Comparison of ENCODE assay signal across 8 cellular contexts in genomic region chr19:18208098-18208951, GRCh38. TPM values are rescaled to one million over a fixed set of nuclear protein-coding genes. Genes with fewer than 3 reads are reported as not detected.
DNase-seq lines count a peak whose midpoint lies in the region; ATAC-seq, FAIRE-seq and TF ChIP-seq lines count a peak whose summit lies in the region.

No MANE protein-coding gene starts in this region.

- in situ Hi-C loops in GM12878 (cut with MboI): loop anchor here (5.0 kb wide), 1 partner anchor 39 kb away; no protein-coding TSS in a partner anchor

- no peaks in the 10 kb centered on the region for H4K20me1 ChIP-seq in GM12878 (ENCODE audit: control insufficient read depth, insufficient read depth)

- BruUV-seq in GM12878 (replicated peaks; lab: Mats Ljungman, UMichigan): no TSS peak

- intact Hi-C loops in GM12878 (cut with micrococcal nuclease; ENCODE audit: unreplicated experiment): loop anchor here (1.0 to 10.0 kb wide), 3 partner anchors 43 to 206 kb away; partner anchors contain the start of gene SSBP4
- intact Hi-C loops in lower lobe of right lung (cut with DNase I): loop anchor here (10.0 kb wide), 1 partner anchor 46 kb away; a partner anchor contains a TSS

- H3K4me1 ChIP-seq in Peyer's patch: peaks cover 0 to 15% (median 3%) of the 10 kb centered on the region in 4 donors
- H3K4me1 ChIP-seq in GM12878 (ENCODE audit: control insufficient read depth, insufficient read depth, low read length): peaks cover 6% of the 10 kb centered on the region
- H3K4me1 ChIP-seq in lower lobe of right lung: peaks cover 12% of the 10 kb centered on the region

- H3K79me2 ChIP-seq in GM12878 (ENCODE audit: control insufficient read depth, insufficient read depth, low read length): peaks cover 2% of the 10 kb centered on the region

- H3K9me3 ChIP-seq in Peyer's patch: no peaks in the 10 kb centered on the region
- no peaks in the 10 kb centered on the region for H3K9me3 ChIP-seq in GM12878 (replicated peaks; ENCODE audit: control insufficient read depth, insufficient read depth, low read length)
- no peaks in the 10 kb centered on the region for H3K9me3 ChIP-seq in lower lobe of right lung

- 24% methylated on average over 32 of the region's 32 CpGs for WGBS in GM12878 (ENCODE audit: insufficient coverage, insufficient replicate concordance, low lambda C conversion rate, missing lambda C conversion rate)

- H3K36me3 ChIP-seq in Peyer's patch: no peaks in the 10 kb centered on the region
- no peaks in the 10 kb centered on the region for H3K36me3 ChIP-seq in GM12878 (ENCODE audit: control insufficient read depth in 2 of 2, insufficient read depth in 2 of 2, low read length in 1 of 2)
- no peaks in the 10 kb centered on the region for H3K36me3 ChIP-seq in lower lobe of right lung

- FAIRE-seq in GM12878 (lab: Jason Lieb, UNC): no peak

- RAD21 ChIA-PET in GM12878 (lab: Charles Lee; ENCODE audit: unreplicated experiment): interaction anchor here (0.6 to 8.1 kb wide), 13 partner anchors 13 to 131 kb away, joined by 3 to 175 read pairs (median 4); partner anchors contain the start of genes IQCN, LSM4 and MPV17L2

- H3K4me2 ChIP-seq in GM12878 (ENCODE audit: control insufficient read depth, insufficient read depth): no peak overlapping the region

- ATAC-seq in GM12878 (no peak), lower lobe of right lung (no peak), HG02571 (IDR thresholded peaks at IDR 0.05; ENCODE audit: unreplicated experiment) (no peak), GM19463 (IDR thresholded peaks at IDR 0.05; ENCODE audit: unreplicated experiment) (no peak)

- SMC1A ChIA-PET in GM12878 (lab: Charles Lee; ENCODE audit: uncharacterized antibody, unreplicated experiment): interaction anchor here (0.8 to 9.5 kb wide), 5 partner anchors 16 to 203 kb away, joined by 5 to 121 read pairs (median 6); a partner anchor contains a TSS

- H3K4me3 ChIP-seq in Peyer's patch: no peak overlapping the region
- H3K4me3 ChIP-seq in GM12878: no peak overlapping the region
- no peak overlapping the region for H3K4me3 ChIP-seq in lower lobe of right lung

- no peak overlapping the region for H2AFZ ChIP-seq in GM12878 (ENCODE audit: control insufficient read depth, low read depth, low read length)

- POLR2A ChIA-PET in GM12878 (lab: Charles Lee): no interaction called here

- H3K27me3 ChIP-seq in Peyer's patch: no peaks in the 10 kb centered on the region
- H3K27me3 ChIP-seq in GM12878 (replicated peaks in 1 of 2; ENCODE audit: control insufficient read depth in 2 of 2, insufficient read depth in 2 of 2, low read length in 1 of 2): no peaks in the 10 kb centered on the region
- H3K27me3 ChIP-seq in lower lobe of right lung (ENCODE audit: low read depth): peaks cover 5% of the 10 kb centered on the region

- peak; percentile 8 for DNase-seq in NCI-H510A treated with DMSO at 0.1 percent for 48 hours (lab: John Stamatoyannopoulos, UW)
- DNase-seq in NCI-H510A (lab: John Stamatoyannopoulos, UW): no peak
- peak; percentile 38 to 67 (median 66) for DNase-seq in Peyer's patch
- no peak for DNase-seq in GM12878 (ENCODE audit: low read depth, low spot score)
- DNase-seq in lower lobe of right lung: peak; percentile 61
- no peak for DNase-seq in medulla oblongata (ENCODE audit: extremely low spot score)

- TF ChIP-seq CTCF in Peyer's patch (IDR thresholded peaks at IDR 0.05) (peak in 5 of 6 experiments; percentile 30 to 77 (median 44)), GM12878 (IDR thresholded peaks at IDR 0.05 in 2 of 3, conservative IDR thresholded peaks at IDR 0.05 in 1 of 3; ENCODE audit: control insufficient read depth in 2 of 3, extremely low read depth in 1 of 3, insufficient read depth in 1 of 3, low read depth in 3 of 3, low read length in 3 of 3) (peak; percentile 48 to 82 (median 67)), lower lobe of right lung (IDR thresholded peaks at IDR 0.05) (peak; percentile 79)

- TF ChIP-seq POLR2A in Peyer's patch (IDR thresholded peaks at IDR 0.05) (no peak), GM12878 (IDR thresholded peaks at IDR 0.05; ENCODE audit: low read depth, low read length) (no peak)

- CTCF ChIA-PET in GM12878 (lab: Yijun Ruan, JAX): interaction anchor here (0.6 to 11.7 kb wide), 16 partner anchors 10 to 180 kb away, joined by 3 to 213 read pairs (median 5); partner anchors contain the start of gene IQCN

- TF ChIP-seq EP300 in GM12878 (IDR thresholded peaks at IDR 0.05; ENCODE audit: borderline replicate concordance in 1 of 2, control insufficient read depth in 1 of 2, low read depth in 2 of 2, low read length in 2 of 2): no peak

- peak; percentile 85 for TF ChIP-seq RAD21 in GM12878 (IDR thresholded peaks at IDR 0.05; ENCODE audit: insufficient read depth, low read depth, low read length)

- H3K27ac ChIP-seq in Peyer's patch (peak overlapping the region in 2 of 4 donors; percentile 8 to 39), GM12878 (ENCODE audit: control insufficient read depth, insufficient read depth) (no peak overlapping the region), lower lobe of right lung (no peak overlapping the region)

- H3K9ac ChIP-seq in GM12878 (ENCODE audit: control insufficient read depth, insufficient read depth, low read length): no peak overlapping the region

RNA-seq across cellular contexts. Expression of gene RAB3A, which starts 4.5 kb away (rescaled TPM):
- 1 to 10 TPM in 3 of 4 donors, not detected in 1; 6.1 to 9.5 (median 8.3) TPM for total RNA-seq in Peyer's patch
- total RNA-seq in GM12878 (2013; cell fraction: nucleolus; rRNA removed): 9.4 and 18.2 TPM in 2 replicates
- total RNA-seq in GM12878 (2014; rRNA removed): 0.98 and 1.2 TPM in 2 replicates
- 0.51 and 0.67 TPM in 2 replicates for total RNA-seq in GM12878 (2014; rRNA removed; fragmentation: Illumina TruSeq; extraction: Trizol)
- total RNA-seq in GM12878 (2021): 2.9 and 3.5 TPM in 2 replicates
- 0.73 TPM for polyA plus RNA-seq in GM12878 (2011; ENCODE audit: low read depth)
- 1.3 and 2.8 TPM in 2 replicates for polyA plus RNA-seq in GM12878 (2011; rRNA removed)
- polyA plus RNA-seq in GM12878 (2011; cell fraction: cytosol; rRNA removed): 3.9 and 4.9 TPM in 2 replicates
- polyA plus RNA-seq in GM12878 (2011; cell fraction: nucleus; rRNA removed): 9.4 and 10.2 TPM in 2 replicates
- polyA plus RNA-seq in GM12878 (2012): 1.5 and 3.5 TPM in 2 replicates
- polyA plus RNA-seq in GM12878 (2014; fragmentation: Illumina TruSeq; extraction: Trizol): 0.54 and 1.1 TPM in 2 replicates
- polyA plus RNA-seq in GM12878 (2014; fragmentation: Nextera tagmentation; extraction: Ambion mirVana): under 1 TPM in 1 of 2 experiments, not detected in 1; 0.07 TPM
- 1.0 and 2.5 TPM in 2 replicates for polyA plus RNA-seq in GM12878 (2014; rRNA removed)
- polyA plus RNA-seq in GM12878 (2016; fragmentation: Nextera tagmentation; extraction: Ambion mirVana): 1 to 10 TPM; 1.6 to 2.0 TPM
- polyA minus RNA-seq in GM12878 (2011; rRNA and poly(A)+ RNA removed): 13.7 and 23.1 TPM in 2 replicates
- 3.7 and 6.1 TPM in 2 replicates for polyA minus RNA-seq in GM12878 (2011; cell fraction: cytosol; rRNA and poly(A)+ RNA removed)
- polyA minus RNA-seq in GM12878 (2011; cell fraction: nucleus; rRNA and poly(A)+ RNA removed): 8.9 and 16.6 TPM in 2 replicates
- total RNA-seq in lower lobe of right lung: 2.7 TPM

RNA-seq across cellular contexts. Expression of gene MPV17L2, which starts 15.3 kb away (rescaled TPM):
- 10 to 100 TPM in 3 of 4 donors, 1 to 10 TPM in 1; 4.1 to 19.6 (median 16.0) TPM for total RNA-seq in Peyer's patch
- 3.3 and 7.4 TPM in 2 replicates for total RNA-seq in GM12878 (2013; cell fraction: nucleolus; rRNA removed)
- 26.7 and 32.0 TPM in 2 replicates for total RNA-seq in GM12878 (2014; rRNA removed)
- total RNA-seq in GM12878 (2014; rRNA removed; fragmentation: Illumina TruSeq; extraction: Trizol): 13.6 and 15.4 TPM in 2 replicates
- 17.9 and 19.9 TPM in 2 replicates for total RNA-seq in GM12878 (2021)
- 3.9 TPM for polyA plus RNA-seq in GM12878 (2011; ENCODE audit: low read depth)
- 7.1 and 17.1 TPM in 2 replicates for polyA plus RNA-seq in GM12878 (2011; rRNA removed)
- 23.4 and 34.7 TPM in 2 replicates for polyA plus RNA-seq in GM12878 (2011; cell fraction: cytosol; rRNA removed)
- 12.4 and 16.0 TPM in 2 replicates for polyA plus RNA-seq in GM12878 (2011; cell fraction: nucleus; rRNA removed)
- polyA plus RNA-seq in GM12878 (2012): 8.3 and 8.4 TPM in 2 replicates
- 10.4 and 25.9 TPM in 2 replicates for polyA plus RNA-seq in GM12878 (2014; fragmentation: Illumina TruSeq; extraction: Trizol)
- polyA plus RNA-seq in GM12878 (2014; fragmentation: Nextera tagmentation; extraction: Ambion mirVana): 1 to 10 TPM; 5.1 to 7.7 TPM
- polyA plus RNA-seq in GM12878 (2014; rRNA removed): 39.4 and 44.5 TPM in 2 replicates
- polyA plus RNA-seq in GM12878 (2016; fragmentation: Nextera tagmentation; extraction: Ambion mirVana): 10 to 100 TPM; 46.2 to 57.2 TPM
- 16.2 and 19.9 TPM in 2 replicates for polyA minus RNA-seq in GM12878 (2011; rRNA and poly(A)+ RNA removed)
- polyA minus RNA-seq in GM12878 (2011; cell fraction: cytosol; rRNA and poly(A)+ RNA removed): 6.1 and 7.6 TPM in 2 replicates
- polyA minus RNA-seq in GM12878 (2011; cell fraction: nucleus; rRNA and poly(A)+ RNA removed): 2.9 and 7.6 TPM in 2 replicates
- 6.6 TPM for total RNA-seq in lower lobe of right lung

RNA-seq across cellular contexts. Expression of gene PDE4C, which starts 17.9 kb away (rescaled TPM):
- 1 to 10 TPM in 3 of 4 donors, not detected in 1; 3.9 to 8.3 (median 8.3) TPM for total RNA-seq in Peyer's patch
- total RNA-seq in GM12878 (2013; cell fraction: nucleolus; rRNA removed): 2.5 and 3.7 TPM in 2 replicates
- total RNA-seq in GM12878 (2014; rRNA removed): 0.28 and 1.1 TPM in 2 replicates
- total RNA-seq in GM12878 (2014; rRNA removed; fragmentation: Illumina TruSeq; extraction: Trizol): 0.14 and 0.40 TPM in 2 replicates
- 0.27 and 0.67 TPM in 2 replicates for total RNA-seq in GM12878 (2021)
- polyA plus RNA-seq in GM12878 (2011; ENCODE audit: low read depth): 0.26 TPM
- polyA plus RNA-seq in GM12878 (2011; rRNA removed): 0.19 and 0.43 TPM in 2 replicates
- 0.25 and 0.42 TPM in 2 replicates for polyA plus RNA-seq in GM12878 (2011; cell fraction: cytosol; rRNA removed)
- polyA plus RNA-seq in GM12878 (2011; cell fraction: nucleus; rRNA removed): 1.5 and 2.3 TPM in 2 replicates
- polyA plus RNA-seq in GM12878 (2012): 0.43 and 0.52 TPM in 2 replicates
- polyA plus RNA-seq in GM12878 (2014; fragmentation: Illumina TruSeq; extraction: Trizol): 0.15 TPM in 1 of 2 replicates, not detected in the other
- polyA plus RNA-seq in GM12878 (2014; fragmentation: Nextera tagmentation; extraction: Ambion mirVana): under 1 TPM; 0.08 to 0.13 TPM
- polyA plus RNA-seq in GM12878 (2014; rRNA removed): 0.27 and 0.73 TPM in 2 replicates
- polyA plus RNA-seq in GM12878 (2016; fragmentation: Nextera tagmentation; extraction: Ambion mirVana): under 1 TPM; 0.13 to 0.47 TPM
- 0.41 TPM in 1 of 2 replicates, not detected in the other for polyA minus RNA-seq in GM12878 (2011; rRNA and poly(A)+ RNA removed)
- not detected in 2 replicates for polyA minus RNA-seq in GM12878 (2011; cell fraction: cytosol; rRNA and poly(A)+ RNA removed)
- polyA minus RNA-seq in GM12878 (2011; cell fraction: nucleus; rRNA and poly(A)+ RNA removed): 0.48 and 1.3 TPM in 2 replicates
- 9.6 TPM for total RNA-seq in lower lobe of right lung

RNA-seq across cellular contexts. Expression of gene IFI30, which starts 34.7 kb away (rescaled TPM):
- total RNA-seq in Peyer's patch (100 to 1,000 TPM in 1 of 4 donors, 10 to 100 TPM in 3; 54.9 to 109 (median 60.7) TPM), GM12878 (2014; rRNA removed) (747 and 845 TPM in 2 replicates), GM12878 (2014; rRNA removed; fragmentation: Illumina TruSeq; extraction: Trizol) (221 and 225 TPM in 2 replicates), GM12878 (2021) (301 and 314 TPM in 2 replicates), lower lobe of right lung (682 TPM)
- 168 and 207 TPM in 2 replicates for total RNA-seq in GM12878 (2013; cell fraction: nucleolus; rRNA removed)
- 218 TPM for polyA plus RNA-seq in GM12878 (2011; ENCODE audit: low read depth)
- polyA plus RNA-seq in GM12878 (2011; rRNA removed) (232 and 365 TPM in 2 replicates), GM12878 (2014; fragmentation: Illumina TruSeq; extraction: Trizol) (147 and 257 TPM in 2 replicates), GM12878 (2014; fragmentation: Nextera tagmentation; extraction: Ambion mirVana) (1,000 to 10,000 TPM; 1,054 to 1,112 TPM), GM12878 (2014; rRNA removed) (492 and 678 TPM in 2 replicates), GM12878 (2016; fragmentation: Nextera tagmentation; extraction: Ambion mirVana) (100 to 1,000 TPM; 445 to 456 TPM)
- 606 and 650 TPM in 2 replicates for polyA plus RNA-seq in GM12878 (2011; cell fraction: cytosol; rRNA removed)
- polyA plus RNA-seq in GM12878 (2011; cell fraction: nucleus; rRNA removed): 189 and 350 TPM in 2 replicates
- 260 and 337 TPM in 2 replicates for polyA plus RNA-seq in GM12878 (2012)
- polyA minus RNA-seq in GM12878 (2011; rRNA and poly(A)+ RNA removed): 327 and 421 TPM in 2 replicates
- 126 and 162 TPM in 2 replicates for polyA minus RNA-seq in GM12878 (2011; cell fraction: cytosol; rRNA and poly(A)+ RNA removed)
- 67.9 and 87.0 TPM in 2 replicates for polyA minus RNA-seq in GM12878 (2011; cell fraction: nucleus; rRNA and poly(A)+ RNA removed)

RNA-seq across cellular contexts. Expression of gene PIK3R2, which starts 55.4 kb away (rescaled TPM):
- 10 to 100 TPM; 19.7 to 45.4 (median 28.2) TPM for total RNA-seq in Peyer's patch
- total RNA-seq in GM12878 (2013; cell fraction: nucleolus; rRNA removed): 11.5 and 13.9 TPM in 2 replicates
- 6.3 and 8.0 TPM in 2 replicates for total RNA-seq in GM12878 (2014; rRNA removed)
- 1.9 and 3.9 TPM in 2 replicates for total RNA-seq in GM12878 (2014; rRNA removed; fragmentation: Illumina TruSeq; extraction: Trizol)
- 22.6 and 23.3 TPM in 2 replicates for total RNA-seq in GM12878 (2021)
- polyA plus RNA-seq in GM12878 (2011; ENCODE audit: low read depth): 4.0 TPM
- 2.9 and 6.4 TPM in 2 replicates for polyA plus RNA-seq in GM12878 (2011; rRNA removed)
- 5.3 and 6.3 TPM in 2 replicates for polyA plus RNA-seq in GM12878 (2011; cell fraction: cytosol; rRNA removed)
- polyA plus RNA-seq in GM12878 (2011; cell fraction: nucleus; rRNA removed): 10.3 and 15.7 TPM in 2 replicates
- polyA plus RNA-seq in GM12878 (2012): 6.4 and 8.5 TPM in 2 replicates
- polyA plus RNA-seq in GM12878 (2014; fragmentation: Illumina TruSeq; extraction: Trizol): 0.73 and 3.4 TPM in 2 replicates
- polyA plus RNA-seq in GM12878 (2014; fragmentation: Nextera tagmentation; extraction: Ambion mirVana): under 1 TPM; 0.26 to 0.75 TPM
- 5.2 and 5.8 TPM in 2 replicates for polyA plus RNA-seq in GM12878 (2014; rRNA removed)
- 1 to 10 TPM; 1.1 TPM for polyA plus RNA-seq in GM12878 (2016; fragmentation: Nextera tagmentation; extraction: Ambion mirVana)
- polyA minus RNA-seq in GM12878 (2011; rRNA and poly(A)+ RNA removed): 6.4 and 9.5 TPM in 2 replicates
- 2.9 and 8.8 TPM in 2 replicates for polyA minus RNA-seq in GM12878 (2011; cell fraction: cytosol; rRNA and poly(A)+ RNA removed)
- polyA minus RNA-seq in GM12878 (2011; cell fraction: nucleus; rRNA and poly(A)+ RNA removed): 2.1 and 3.8 TPM in 2 replicates
- 21.6 TPM for total RNA-seq in lower lobe of right lung

Comparison
In these comparisons a context has a peak if more than half of its experiments do, and no peak if none do; other contexts are left out.
1. DNase-seq: peak in NCI-H510A treated with DMSO at 0.1 percent for 48 hours (single experiment), Peyer's patch (3 of 3) and lower lobe of right lung (single experiment); none in NCI-H510A (single experiment), GM12878 (single experiment) and medulla oblongata (single experiment).
2. Peak in every context shown above with its lines, with median percentiles within 50 percentile points of each other: CTCF ChIP-seq.